Comparison of ENCODE assay signal across 17 cellular contexts in the genomic region with DNA sequence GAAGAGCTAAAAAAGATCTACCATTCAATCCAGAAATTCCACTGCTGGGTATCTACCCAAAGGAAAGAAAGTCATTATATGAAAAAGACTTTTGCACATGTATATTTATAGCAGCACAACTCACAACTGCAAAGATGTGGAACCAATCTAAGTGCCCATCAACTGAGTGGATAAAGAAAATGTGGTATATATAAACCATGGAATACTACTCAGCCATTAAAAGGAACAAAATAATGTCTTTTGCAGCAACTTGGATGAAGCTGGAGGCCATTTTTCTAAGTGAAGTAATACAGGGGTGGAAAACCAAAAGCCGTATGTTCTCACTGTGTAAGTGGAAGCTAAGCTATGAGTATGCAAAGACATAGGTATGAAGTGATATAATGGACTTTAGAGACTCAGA. TPM values are rescaled to one million over a fixed set of nuclear protein-coding genes. Genes with fewer than 3 reads are reported as not detected.
DNase-seq lines count a peak whose midpoint lies in the region; ATAC-seq and TF ChIP-seq lines count a peak whose summit lies in the region.
"Had no signal": no experiment of that assay in that cellular context is flagged by ENCODE, and none has a peak within 500 bp of the region (broad histone marks: within the 10 kb centered on the region; RNA-seq: fewer than 3 reads in every experiment).

No MANE protein-coding gene starts in this region.

- ATAC-seq in central memory CD8-positive, alpha-beta T cell (replicated peaks; ENCODE audit: extremely low read depth, poor library complexity, severe bottlenecking) = no peak
- no peak for ATAC-seq in left ventricle myocardium superior
- ATAC-seq: GM23338 had no signal

- peaks cover 3% of the 10 kb centered on the region for H3K36me3 ChIP-seq in mammary epithelial cell (ENCODE audit: insufficient read depth, low read length)
- peaks cover 21% of the 10 kb centered on the region for H3K36me3 ChIP-seq in OCI-LY7 (ENCODE audit: insufficient read depth, low read length)

- H3K27ac ChIP-seq in mammary epithelial cell (ENCODE audit: insufficient read depth, low read depth, low read length) (no peak overlapping the region), OCI-LY7 (ENCODE audit: low read depth, low read length, poor library complexity, severe bottlenecking) (no peak overlapping the region)

- peaks cover 38% of the 10 kb centered on the region for H3K4me1 Mint-ChIP-seq in MCF 10A (ENCODE audit: insufficient read depth, unreplicated experiment)
- peaks cover 68% of the 10 kb centered on the region for H3K4me1 Mint-ChIP-seq in central memory CD8-positive, alpha-beta T cell
- peaks cover 22% of the 10 kb centered on the region for H3K4me1 Mint-ChIP-seq in type B pancreatic cell (ENCODE audit: unreplicated experiment)

- no peaks in the 10 kb centered on the region for H4K20me1 ChIP-seq in mammary epithelial cell (ENCODE audit: insufficient read depth, low read length)
- 0 out of 2 replicates have a peak, but pooled peaks cover 7% of the 10 kb centered on the region for H4K20me1 ChIP-seq in OCI-LY7 (ENCODE audit: insufficient read depth, low read length)

- H3K36me3 Mint-ChIP-seq in MCF 10A (ENCODE audit: insufficient read depth, unreplicated experiment) = peaks cover 19% of the 10 kb centered on the region
- H3K36me3 Mint-ChIP-seq in central memory CD8-positive, alpha-beta T cell (ENCODE audit: insufficient read depth) = peaks cover 12% of the 10 kb centered on the region
- H3K36me3 Mint-ChIP-seq in type B pancreatic cell = peaks cover 7% of the 10 kb centered on the region

- H3K27me3 Mint-ChIP-seq in MCF 10A (ENCODE audit: insufficient read depth, unreplicated experiment) (no peaks in the 10 kb centered on the region), type B pancreatic cell (no peaks in the 10 kb centered on the region)
- no peaks in the 10 kb centered on the region for H3K27me3 Mint-ChIP-seq in central memory CD8-positive, alpha-beta T cell

- no peak overlapping the region for H3K4me3 ChIP-seq in mammary epithelial cell (replicated peaks in 1 of 3; ENCODE audit: insufficient read depth in 1 of 3, low read depth in 2 of 3, low read length in 3 of 3)
- no peak overlapping the region for H3K4me3 ChIP-seq in OCI-LY7 (ENCODE audit: low read depth, low read length, poor library complexity, severe bottlenecking)
- H3K4me3 ChIP-seq: GM23338 had no signal

- H3K9me3 ChIP-seq in mammary epithelial cell (replicated peaks; ENCODE audit: insufficient read depth, low read length) (no peaks in the 10 kb centered on the region), OCI-LY7 (ENCODE audit: low read length) (no peaks in the 10 kb centered on the region)
- H3K9me3 ChIP-seq: Caco-2 had no signal

- no peak overlapping the region for H3K9ac ChIP-seq in mammary epithelial cell (ENCODE audit: insufficient read depth, low read length)

- dilution Hi-C loops in mammary epithelial cell (cut with HindIII; ENCODE audit: low sequenced_read_pairs) = no loop called here

- H3K4me2 ChIP-seq in mammary epithelial cell (ENCODE audit: insufficient read depth, low read depth, low read length) (no peak overlapping the region), OCI-LY7 (ENCODE audit: low read length) (no peak overlapping the region)
- H3K4me2 ChIP-seq: GM23338 had no signal

- no peaks in the 10 kb centered on the region for H3K9me2 ChIP-seq in OCI-LY7 (ENCODE audit: insufficient read depth, low read length)

- in situ Hi-C loops in mammary epithelial cell (cut with MboI; ENCODE audit: low sequenced_read_pairs in 2 of 2) = no loop called here

- CTCF ChIA-PET in MCF 10A (lab: Yijun Ruan, JAX) (interaction anchor here (0.6 to 0.9 kb wide), 2 partner anchors 13 to 52 kb away, joined by 3 to 4 read pairs; no protein-coding TSS in a partner anchor), mammary epithelial cell (lab: Charles Lee; ENCODE audit: low non-redundant PET) (no interaction called here), OCI-LY7 (lab: Charles Lee; ENCODE audit: unreplicated experiment) (no interaction called here)

- H3K79me2 ChIP-seq in mammary epithelial cell (ENCODE audit: insufficient read depth, low read length) (peaks cover 79% of the 10 kb centered on the region), OCI-LY7 (ENCODE audit: insufficient read depth, low read depth, low read length) (peaks cover 74% of the 10 kb centered on the region)

- H3K4me3 Mint-ChIP-seq in MCF 10A (ENCODE audit: unreplicated experiment) = peak overlapping the region; percentile 98
- H3K4me3 Mint-ChIP-seq in central memory CD8-positive, alpha-beta T cell = peak overlapping the region; percentile 91
- H3K4me3 Mint-ChIP-seq in type B pancreatic cell = no peak overlapping the region
- H3K4me3 Mint-ChIP-seq: GM23338 had no signal

- no peaks in the 10 kb centered on the region for H3K9me3 Mint-ChIP-seq in MCF 10A (ENCODE audit: unreplicated experiment)
- no peaks in the 10 kb centered on the region for H3K9me3 Mint-ChIP-seq in central memory CD8-positive, alpha-beta T cell
- no peaks in the 10 kb centered on the region for H3K9me3 Mint-ChIP-seq in type B pancreatic cell
- H3K9me3 Mint-ChIP-seq: GM23338 had no signal

- WGBS in mammary epithelial cell (ENCODE audit: low coverage, missing lambda C conversion rate) = 100% methylated on average over 1 of the region's 1 CpG

- TF ChIP-seq CTCF in MCF 10A (IDR thresholded peaks at IDR 0.05; ENCODE audit: unreplicated experiment) (no peak), mammary epithelial cell (conservative IDR thresholded peaks at IDR 0.05 in 1 of 2, IDR thresholded peaks at IDR 0.05 in 1 of 2; ENCODE audit: extremely low read depth in 1 of 2, insufficient read depth in 1 of 2, low read depth in 1 of 2, low read length in 2 of 2) (no peak), OCI-LY7 (conservative IDR thresholded peaks at IDR 0.05; ENCODE audit: low read length) (no peak), type B pancreatic cell (conservative IDR thresholded peaks at IDR 0.05) (no peak)

- POLR2A ChIA-PET in MCF 10A (lab: Yijun Ruan, JAX) (interaction anchor here (4.1 to 4.4 kb wide), 2 partner anchors 10 to 165 kb away, joined by 30 to 47 read pairs; partner anchors contain the start of gene DNAJC9), OCI-LY7 (lab: Charles Lee) (interaction anchor here (0.5 to 2.1 kb wide), 3 partner anchors 8 to 86 kb away, joined by 3 to 4 read pairs (median 3); partner anchors contain the start of genes CFAP70 and PPP3CB)

- H3K4me1 ChIP-seq in mammary epithelial cell (ENCODE audit: insufficient read depth, low read length) = peaks cover 23% of the 10 kb centered on the region
- H3K4me1 ChIP-seq in OCI-LY7 (ENCODE audit: insufficient read depth, low read length, poor library complexity, severe bottlenecking) = peaks cover 24% of the 10 kb centered on the region

- BruUV-seq in MCF 10A (replicated peaks; lab: Mats Ljungman, UMichigan) (no TSS peak), mammary epithelial cell (replicated peaks; lab: Mats Ljungman, UMichigan) (no TSS peak), OCI-LY7 (replicated peaks; lab: Mats Ljungman, UMichigan) (TSS peak; percentile 5)

- DNase-seq in MCF 10A (ENCODE audit: unreplicated experiment) (no peak), mammary epithelial cell (no peak), OCI-LY7 (ENCODE audit: low spot score) (no peak), type B pancreatic cell (ENCODE audit: extremely low spot score, unreplicated experiment) (no peak), DMS153 treated with DMSO at 0.1 percent for 48 hours (lab: John Stamatoyannopoulos, UW; ENCODE audit: unreplicated experiment) (no peak), NCI-H2196 (lab: John Stamatoyannopoulos, UW; ENCODE audit: unreplicated experiment) (no peak), left ventricle myocardium superior (no peak)
- DNase-seq in central memory CD8-positive, alpha-beta T cell (ENCODE audit: low spot score in 2 of 2) = no peak
- DNase-seq: C1 segment of cervical spinal cord, Caco-2, GF-D8, HCEC 1CT, NCI-H1105, NCI-H2081, OCI-M1, SHP77 had no signal

- intact Hi-C loops in MCF 10A (cut with micrococcal nuclease) (loop anchor here (5.0 kb wide), 2 partner anchors 149 to 231 kb away; partner anchors contain the start of gene MYOZ1), mammary epithelial cell (cut with micrococcal nuclease) (loop anchor here (5.0 to 10.0 kb wide), 2 partner anchors 66 to 234 kb away; partner anchors contain the start of gene MYOZ1), OCI-LY7 (cut with micrococcal nuclease; ENCODE audit: unreplicated experiment) (no loop called here), left ventricle myocardium superior (cut with micrococcal nuclease) (no loop called here)

- no peak overlapping the region for H2AFZ ChIP-seq in mammary epithelial cell (ENCODE audit: low read depth, low read length)
- H2AFZ ChIP-seq in OCI-LY7 (ENCODE audit: low read length) = no peak overlapping the region
- H2AFZ ChIP-seq: GM23338 had no signal

- no peaks in the 10 kb centered on the region for H3K27me3 ChIP-seq in mammary epithelial cell (ENCODE audit: insufficient read depth, low read length)

- H3K27ac Mint-ChIP-seq in MCF 10A (ENCODE audit: low read depth, unreplicated experiment) = no peak overlapping the region
- no peak overlapping the region for H3K27ac Mint-ChIP-seq in central memory CD8-positive, alpha-beta T cell (ENCODE audit: low read depth)
- peak overlapping the region; percentile 13 for H3K27ac Mint-ChIP-seq in type B pancreatic cell
- H3K27ac Mint-ChIP-seq: GM23338 had no signal

RNA-seq across cellular contexts. Expression of gene ANXA7, which starts 3.0 kb away (rescaled TPM):
- total RNA-seq in MCF 10A (2022) = 137 and 161 TPM in 2 replicates
- total RNA-seq in mammary epithelial cell = 100 to 1,000 TPM; 107 to 134 TPM
- 105 TPM for polyA plus RNA-seq in mammary epithelial cell
- 66.5 TPM for polyA minus RNA-seq in mammary epithelial cell
- total RNA-seq in OCI-LY7 (2014; rRNA removed; shearing (Covaris generic)) = 36.5 and 52.0 TPM in 2 replicates
- 86.5 and 86.6 TPM in 2 replicates for total RNA-seq in OCI-LY7 (2022)
- 60.6 and 72.5 TPM in 2 replicates for total RNA-seq in type B pancreatic cell (ENCODE audit: low replicate concordance)
- total RNA-seq in left ventricle myocardium superior = 116 TPM

RNA-seq across cellular contexts. Expression of gene MSS51, which starts 22.5 kb away (rescaled TPM):
- total RNA-seq in MCF 10A (2022) (1.8 and 2.4 TPM in 2 replicates), mammary epithelial cell (1 to 10 TPM; 1.5 to 1.8 TPM), OCI-LY7 (2022) (4.2 and 4.4 TPM in 2 replicates), type B pancreatic cell (ENCODE audit: low replicate concordance) (1.8 and 2.8 TPM in 2 replicates), left ventricle myocardium superior (2.9 TPM)
- polyA plus RNA-seq in mammary epithelial cell = 0.36 TPM
- polyA minus RNA-seq in mammary epithelial cell = not detected
- 2.3 and 3.9 TPM in 2 replicates for total RNA-seq in OCI-LY7 (2014; rRNA removed; shearing (Covaris generic))

RNA-seq across cellular contexts. Expression of gene CFAP70, which starts 52.2 kb away (rescaled TPM):
- total RNA-seq in MCF 10A (2022) = 1.5 and 2.9 TPM in 2 replicates
- 1 to 10 TPM; 1.2 to 3.0 TPM for total RNA-seq in mammary epithelial cell
- 0.26 TPM for polyA plus RNA-seq in mammary epithelial cell
- polyA minus RNA-seq in mammary epithelial cell = not detected
- total RNA-seq in OCI-LY7 (2014; rRNA removed; shearing (Covaris generic)) = 0.26 and 1.9 TPM in 2 replicates
- 0.94 and 1.1 TPM in 2 replicates for total RNA-seq in OCI-LY7 (2022)
- 4.9 and 9.7 TPM in 2 replicates for total RNA-seq in type B pancreatic cell (ENCODE audit: low replicate concordance)
- total RNA-seq in left ventricle myocardium superior = 1.7 TPM

Comparison
In these comparisons a context has a peak if more than half of its experiments do, and no peak if none do; other contexts are left out.
1. intact Hi-C loops: an anchor here in MCF 10A (5.0 kb wide) and mammary epithelial cell (5.0 to 10.0 kb wide); none called in OCI-LY7 and left ventricle myocardium superior.